Comparison of ENCODE assay signal across 22 cellular contexts in the genomic region with DNA sequence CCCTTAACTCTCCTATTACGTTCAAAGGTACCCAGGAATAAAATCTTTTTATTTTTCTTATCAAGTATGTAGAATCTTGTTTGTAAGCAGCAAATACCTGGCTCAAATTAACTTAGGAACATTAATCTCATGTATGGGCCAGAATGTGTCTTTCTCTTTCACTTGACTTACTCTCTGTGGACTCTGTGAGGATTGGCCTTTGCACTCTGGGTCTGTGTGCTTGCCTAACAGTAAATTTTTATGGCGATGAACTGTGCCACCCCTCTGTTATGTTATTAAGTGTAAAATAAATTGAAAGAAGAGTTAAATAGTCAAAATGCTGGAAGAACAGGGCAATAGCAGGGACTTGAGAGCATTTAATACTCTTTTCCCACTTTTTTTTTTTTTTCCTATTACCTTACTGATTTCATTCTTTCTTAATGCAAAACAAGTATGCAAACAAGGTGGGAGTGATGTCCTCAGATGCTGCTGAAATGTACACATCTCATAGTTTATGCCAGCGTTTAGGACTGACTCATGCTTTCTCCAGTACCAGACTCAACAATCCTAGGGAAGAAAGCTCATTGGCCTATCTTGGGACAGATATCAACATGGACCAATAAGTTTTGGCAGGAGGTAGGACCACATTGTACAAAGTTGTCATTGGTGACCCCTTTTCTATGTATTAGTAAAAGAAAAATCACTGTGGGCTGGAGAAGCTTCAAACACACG.
"Had no signal": no experiment of that assay in that cellular context is flagged by ENCODE, and none has a peak within 500 bp of the region (broad histone marks: within the 10 kb centered on the region; RNA-seq: fewer than 3 reads in every experiment).

No MANE protein-coding gene starts in this region.

- DNase-seq: erythroblast; gastrocnemius medialis; heart right ventricle; islet precursor cell; left ventricle myocardium inferior; mesenchymal stem cell; midbrain; naive B cell; nephron progenitor cell; psoas muscle; retina; stimulated activated CD4-positive, alpha-beta T cell treated with anti-CD3 and anti-CD28 coated beads, Interleukin-2, amount 100 ng/mL, for 24 hours; stimulated activated CD4-positive, alpha-beta T cell treated with anti-CD3 and anti-CD28 coated beads, Interleukin-4, amount 100 ng/mL, for 4 hours; stimulated activated naive B cell treated with anti-CD40 and anti-IgM and Interleukin-4, amounts not matched to agents 10 μg/mL and 1 μg/mL and 100 μg/mL, for 72 hours; stimulated activated naive CD8-positive, alpha-beta T cell treated with anti-CD3 and anti-CD28 coated beads, Interleukin-15, amount 100 ng/mL, for 72 hours; testis; upper lobe of right lung had no signal

- ATAC-seq: gastrocnemius medialis; heart right ventricle; psoas muscle; sciatic nerve; stimulated activated naive B cell treated with anti-CD40 and anti-IgM and Interleukin-4, amounts not matched to agents 10 μg/mL and 1 μg/mL and 100 μg/mL, for 72 hours; stimulated activated naive CD8-positive, alpha-beta T cell treated with anti-CD3 and anti-CD28 coated beads, Interleukin-15, amount 100 ng/mL, for 72 hours; upper lobe of right lung had no signal

- H3K27ac ChIP-seq: gastrocnemius medialis, heart right ventricle, left ventricle myocardium inferior, neutrophil, psoas muscle, testis, tibial nerve, upper lobe of right lung, vagina had no signal

- H3K27me3 ChIP-seq: gastrocnemius medialis, neutrophil, testis, tibial nerve, upper lobe of right lung, vagina had no signal

- H3K4me3 ChIP-seq: gastrocnemius medialis, heart right ventricle, left ventricle myocardium inferior, lung, psoas muscle, testis, tibial nerve, upper lobe of right lung, vagina had no signal

- H3K9me3 ChIP-seq: gastrocnemius medialis, heart right ventricle, left ventricle myocardium inferior, neutrophil, psoas muscle, testis, tibial nerve, upper lobe of right lung, vagina had no signal

- H3K4me1 ChIP-seq: gastrocnemius medialis, heart right ventricle, left ventricle myocardium inferior, psoas muscle, testis, tibial nerve, upper lobe of right lung had no signal

- H3K36me3 ChIP-seq: gastrocnemius medialis, heart right ventricle, left ventricle myocardium inferior, neutrophil, tibial nerve, upper lobe of right lung, vagina had no signal
